In the genomic region with DNA sequence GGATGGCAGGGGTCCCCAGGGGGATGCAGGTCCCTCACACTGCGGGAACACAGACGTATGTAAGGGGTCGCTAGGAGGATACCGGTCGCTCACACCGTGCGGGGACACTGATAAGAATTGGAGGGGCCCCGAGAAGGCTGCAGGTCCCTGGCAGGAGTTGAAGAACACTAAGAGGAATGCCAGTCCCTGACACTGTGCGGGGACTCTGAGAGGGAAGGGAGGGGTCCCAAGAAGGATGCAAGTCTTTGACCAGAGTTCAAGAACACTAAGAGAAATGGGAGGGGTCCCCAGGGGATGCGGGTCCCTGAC, we compare ENCODE assay signal across 8 cellular contexts. TPM values are rescaled to one million over a fixed set of nuclear protein-coding genes. Genes with fewer than 3 reads are reported as not detected.
A peak's percentile ranks its signal among the peaks of the same experiment; 100 is the strongest.
DNase-seq lines count a peak whose midpoint lies in the region; ATAC-seq and TF ChIP-seq lines count a peak whose summit lies in the region.

No MANE protein-coding gene starts in this region.

- peaks cover 23 to 45% of the 10 kb centered on the region in 2 donors for H3K4me1 ChIP-seq in adrenal gland (replicated peaks in 1 of 2)
- peaks cover 9 to 22% (median 16%) of the 10 kb centered on the region in 4 donors for H3K4me1 ChIP-seq in liver (ENCODE audit: control insufficient read depth in 4 of 4, insufficient read depth in 4 of 4, low read length in 3 of 4)
- peaks cover 0 to 31% (median 8%) of the 10 kb centered on the region in 4 donors for H3K4me1 ChIP-seq in tibial nerve

- TF ChIP-seq RAD21 in liver (IDR thresholded peaks at IDR 0.05): no peak

- peak overlapping the region; percentile 59 to 94 (median 76) for H3K4me3 ChIP-seq in adrenal gland
- peak overlapping the region; percentile 70 to 94 (median 88) for H3K4me3 ChIP-seq in liver (ENCODE audit: low read depth in 1 of 3, low read length in 3 of 3)
- H3K4me3 ChIP-seq in tibial nerve: peak overlapping the region; percentile 77 to 94 (median 88)

- intact Hi-C loops in adrenal gland (cut with DNase I): loop anchor here (5.0 to 10.0 kb wide), 4 partner anchors 324 to 382 kb away; no protein-coding TSS in a partner anchor

- no peak for TF ChIP-seq EP300 in tibial nerve (IDR thresholded peaks at IDR 0.05)

- DNase-seq in activated T-cell treated with anti-CD3 and anti-CD28 coated beads for 24 hours (ENCODE audit: low read depth) (peak; percentile 2), adrenal gland (no peak), tibial nerve (ENCODE audit: low spot score in 2 of 2) (no peak)
- no peak for DNase-seq in activated T-cell treated with anti-CD3 and anti-CD28 coated beads, Interleukin-2, amount 50 U/mL, for 1 hour
- DNase-seq in stimulated activated naive CD4-positive, alpha-beta T cell (lab: John Stamatoyannopoulos, UW): no peak

- H3K36me3 ChIP-seq in adrenal gland (replicated peaks in 1 of 2) (no peaks in the 10 kb centered on the region), liver (ENCODE audit: control insufficient read depth in 4 of 4, insufficient read depth in 3 of 4, low read depth in 1 of 4, low read length in 3 of 4) (peaks cover 0 to 6% (median under 1%) of the 10 kb centered on the region in 4 donors), tibial nerve (peaks cover 0 to 15% (median 0%) of the 10 kb centered on the region in 3 donors)

- H3K27me3 ChIP-seq in adrenal gland (no peaks in the 10 kb centered on the region), liver (ENCODE audit: control insufficient read depth in 4 of 4, insufficient read depth in 4 of 4, low read length in 3 of 4) (no peaks in the 10 kb centered on the region), tibial nerve (no peaks in the 10 kb centered on the region)

- ATAC-seq in GM21717 (IDR thresholded peaks at IDR 0.05; ENCODE audit: unreplicated experiment): no peak
- no peak for ATAC-seq in HG03439 (IDR thresholded peaks at IDR 0.05; ENCODE audit: unreplicated experiment)

- no peaks in the 10 kb centered on the region for H3K9me3 ChIP-seq in adrenal gland (replicated peaks in 1 of 3)
- no peaks in the 10 kb centered on the region for H3K9me3 ChIP-seq in liver (ENCODE audit: control insufficient read depth in 4 of 4, low read length in 3 of 4)
- H3K9me3 ChIP-seq in tibial nerve: no peaks in the 10 kb centered on the region

- TF ChIP-seq POLR2A in adrenal gland (IDR thresholded peaks at IDR 0.05) (no peak), tibial nerve (IDR thresholded peaks at IDR 0.05) (no peak)

- peak overlapping the region; percentile 94 to 97 for H3K9ac ChIP-seq in liver (ENCODE audit: low read depth in 1 of 2, low read length in 2 of 2)

- WGBS in adrenal gland, 4 donors: 1 to 3% (median 2%) methylated on average over 7 to 10 of the region's 10 CpGs
- WGBS in liver: 3% methylated on average over 10 of the region's 10 CpGs
- 0 to 2% methylated on average over 10 of the region's 10 CpGs for WGBS in tibial nerve, 2 donors

- TF ChIP-seq CTCF in adrenal gland (IDR thresholded peaks at IDR 0.05) (no peak), liver (IDR thresholded peaks at IDR 0.05; ENCODE audit: low read depth, low read length, missing input control) (no peak), tibial nerve (IDR thresholded peaks at IDR 0.05) (no peak)

- peak overlapping the region in 4 of 5 donors; percentile 57 to 91 (median 72) for H3K27ac ChIP-seq in adrenal gland
- peak overlapping the region; percentile 62 to 74 for H3K27ac ChIP-seq in liver (ENCODE audit: low read depth in 1 of 2, low read length in 2 of 2)
- H3K27ac ChIP-seq in tibial nerve: peak overlapping the region in 3 of 4 donors; percentile 69 to 82 (median 80)

TF ChIP-seq in liver, 16 proteins besides CTCF, POLR2A, EP300 and RAD21:
- TF ChIP-seq EGR1 (IDR thresholded peaks at IDR 0.05; ENCODE audit: low read depth in 2 of 2) (no peak), TAF1 (conservative IDR thresholded peaks at IDR 0.05) (no peak), FOXA1 (IDR thresholded peaks at IDR 0.05) (no peak), HNF4G (IDR thresholded peaks at IDR 0.05) (no peak)
- TF ChIP-seq, protein P1, sequence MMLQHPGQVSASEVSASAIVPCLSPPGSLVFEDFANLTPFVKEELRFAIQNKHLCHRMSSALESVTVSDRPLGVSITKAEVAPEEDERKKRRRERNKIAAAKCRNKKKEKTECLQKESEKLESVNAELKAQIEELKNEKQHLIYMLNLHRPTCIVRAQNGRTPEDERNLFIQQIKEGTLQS (IDR thresholded peaks at IDR 0.05): no peak
- TF ChIP-seq, protein P2, sequence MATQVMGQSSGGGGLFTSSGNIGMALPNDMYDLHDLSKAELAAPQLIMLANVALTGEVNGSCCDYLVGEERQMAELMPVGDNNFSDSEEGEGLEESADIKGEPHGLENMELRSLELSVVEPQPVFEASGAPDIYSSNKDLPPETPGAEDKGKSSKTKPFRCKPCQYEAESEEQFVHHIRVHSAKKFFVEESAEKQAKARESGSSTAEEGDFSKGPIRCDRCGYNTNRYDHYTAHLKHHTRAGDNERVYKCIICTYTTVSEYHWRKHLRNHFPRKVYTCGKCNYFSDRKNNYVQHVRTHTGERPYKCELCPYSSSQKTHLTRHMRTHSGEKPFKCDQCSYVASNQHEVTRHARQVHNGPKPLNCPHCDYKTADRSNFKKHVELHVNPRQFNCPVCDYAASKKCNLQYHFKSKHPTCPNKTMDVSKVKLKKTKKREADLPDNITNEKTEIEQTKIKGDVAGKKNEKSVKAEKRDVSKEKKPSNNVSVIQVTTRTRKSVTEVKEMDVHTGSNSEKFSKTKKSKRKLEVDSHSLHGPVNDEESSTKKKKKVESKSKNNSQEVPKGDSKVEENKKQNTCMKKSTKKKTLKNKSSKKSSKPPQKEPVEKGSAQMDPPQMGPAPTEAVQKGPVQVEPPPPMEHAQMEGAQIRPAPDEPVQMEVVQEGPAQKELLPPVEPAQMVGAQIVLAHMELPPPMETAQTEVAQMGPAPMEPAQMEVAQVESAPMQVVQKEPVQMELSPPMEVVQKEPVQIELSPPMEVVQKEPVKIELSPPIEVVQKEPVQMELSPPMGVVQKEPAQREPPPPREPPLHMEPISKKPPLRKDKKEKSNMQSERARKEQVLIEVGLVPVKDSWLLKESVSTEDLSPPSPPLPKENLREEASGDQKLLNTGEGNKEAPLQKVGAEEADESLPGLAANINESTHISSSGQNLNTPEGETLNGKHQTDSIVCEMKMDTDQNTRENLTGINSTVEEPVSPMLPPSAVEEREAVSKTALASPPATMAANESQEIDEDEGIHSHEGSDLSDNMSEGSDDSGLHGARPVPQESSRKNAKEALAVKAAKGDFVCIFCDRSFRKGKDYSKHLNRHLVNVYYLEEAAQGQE (IDR thresholded peaks at IDR 0.05): no peak

RNA-seq across cellular contexts. Expression of a gene that starts 0.5 kb away (rescaled TPM):
- total RNA-seq in adrenal gland: 10 to 100 TPM in 7 of 8 donors, 1 to 10 TPM in 1; 7.0 to 27.9 (median 17.8) TPM
- 10 to 100 TPM in 1 of 3 donors, 1 to 10 TPM in 2; 2.8 to 13.7 (median 3.1) TPM for polyA plus RNA-seq in adrenal gland
- 1 to 10 TPM; 3.6 to 6.1 TPM for total RNA-seq in liver
- 10 to 100 TPM in 1 of 2 donors, 1 to 10 TPM in 1; 1.6 to 11.1 TPM for polyA plus RNA-seq in liver
- 1 to 10 TPM; 7.3 to 8.7 (median 7.9) TPM for total RNA-seq in tibial nerve
